Comparison of ENCODE assay signal across 9 cellular contexts in genomic region chr6:21402368-21402767, GRCh38.
DNase-seq lines count a peak whose midpoint lies in the region; ATAC-seq and TF ChIP-seq lines count a peak whose summit lies in the region.
"Had no signal": no experiment of that assay in that cellular context is flagged by ENCODE, and none has a peak within 500 bp of the region (broad histone marks: within the 10 kb centered on the region; RNA-seq: fewer than 3 reads in every experiment).

No MANE protein-coding gene starts in this region.

- H3K4me3 ChIP-seq in lung: no peak overlapping the region
- H3K4me3 ChIP-seq in CD8-positive, alpha-beta T cell (ENCODE audit: low read depth, low read length): no peak overlapping the region

- no peak for TF ChIP-seq CTCF in lung (IDR thresholded peaks at IDR 0.05; ENCODE audit: control extremely low read depth, extremely low read depth)
- no peak for TF ChIP-seq CTCF in CD8-positive, alpha-beta T cell (IDR thresholded peaks at IDR 0.05)

- peak; percentile 69 for ATAC-seq in GM18499 (IDR thresholded peaks at IDR 0.05; ENCODE audit: insufficient read depth, unreplicated experiment)
- peak; percentile 85 for ATAC-seq in GM21723 (IDR thresholded peaks at IDR 0.05; ENCODE audit: unreplicated experiment)
- ATAC-seq in lung (ENCODE audit: insufficient read depth, low FRiP score): peak; percentile 63
- ATAC-seq in CD8-positive, alpha-beta T cell: no peak

- CTCF ChIA-PET in CD8-positive, alpha-beta T cell (lab: Charles Lee): no interaction called here

- no peaks in the 10 kb centered on the region for H3K27me3 Mint-ChIP-seq in CD8-positive, alpha-beta T cell (ENCODE audit: low read depth)

- no peaks in the 10 kb centered on the region for H3K9me3 Mint-ChIP-seq in CD8-positive, alpha-beta T cell

- POLR2A ChIA-PET in CD8-positive, alpha-beta T cell (lab: Charles Lee): no interaction called here

- H3K27ac Mint-ChIP-seq in CD8-positive, alpha-beta T cell: no peak overlapping the region

- DNase-seq in MV-4-11 (lab: John Stamatoyannopoulos, UW) (peak; percentile 50), lung (ENCODE audit: low spot score) (no peak), NCI-H1436 treated with DMSO at 0.1 percent for 48 hours (lab: John Stamatoyannopoulos, UW) (no peak), NCI-H2227 treated with DMSO at 0.1 percent for 48 hours (lab: John Stamatoyannopoulos, UW) (no peak), AML-193 (lab: John Stamatoyannopoulos, UW) (no peak)
- DNase-seq in CD8-positive, alpha-beta T cell: no peak

- H3K4me1 ChIP-seq in lung (ENCODE audit: control insufficient read depth in 2 of 2, insufficient read depth in 2 of 2, low read length in 2 of 2): no peaks in the 10 kb centered on the region
- no peaks in the 10 kb centered on the region for H3K4me1 ChIP-seq in CD8-positive, alpha-beta T cell (ENCODE audit: insufficient read depth, low read length)

- no peaks in the 10 kb centered on the region for H3K4me1 Mint-ChIP-seq in CD8-positive, alpha-beta T cell (ENCODE audit: low read depth)

- H3K9me3 ChIP-seq in lung (ENCODE audit: control insufficient read depth in 2 of 2, insufficient read depth in 1 of 2, low read length in 1 of 2): no peaks in the 10 kb centered on the region
- H3K9me3 ChIP-seq in CD8-positive, alpha-beta T cell (ENCODE audit: low read length): no peaks in the 10 kb centered on the region

- no peak overlapping the region for H3K27ac ChIP-seq in lung (ENCODE audit: low read depth in 1 of 2, low read length in 1 of 2)
- H3K27ac ChIP-seq in CD8-positive, alpha-beta T cell (ENCODE audit: low read depth, low read length): no peak overlapping the region
- H3K27ac ChIP-seq: KMS-11 had no signal

- no peak overlapping the region for H3K4me3 Mint-ChIP-seq in CD8-positive, alpha-beta T cell

- no peaks in the 10 kb centered on the region for H3K27me3 ChIP-seq in lung (ENCODE audit: control insufficient read depth, insufficient read depth)
- H3K27me3 ChIP-seq in CD8-positive, alpha-beta T cell (ENCODE audit: insufficient read depth, low read length): no peaks in the 10 kb centered on the region

- intact Hi-C loops in CD8-positive, alpha-beta T cell (cut with DNase I, micrococcal nuclease): loop anchor here in 1 of 2 experiments (5.0 kb wide), 1 partner anchor 70 kb away; no protein-coding TSS in a partner anchor

- no peaks in the 10 kb centered on the region for H3K36me3 Mint-ChIP-seq in CD8-positive, alpha-beta T cell

- H3K36me3 ChIP-seq in lung (ENCODE audit: control insufficient read depth in 2 of 2, insufficient read depth in 2 of 2, low read length in 2 of 2): no peaks in the 10 kb centered on the region
- H3K36me3 ChIP-seq in CD8-positive, alpha-beta T cell (ENCODE audit: insufficient read depth, low read length): no peaks in the 10 kb centered on the region

- 71 to 77% methylated on average over 4 of the region's 4 CpGs for WGBS in lung, 2 donors
